ENCODE assay signal across 25 cellular contexts in the genomic region with DNA sequence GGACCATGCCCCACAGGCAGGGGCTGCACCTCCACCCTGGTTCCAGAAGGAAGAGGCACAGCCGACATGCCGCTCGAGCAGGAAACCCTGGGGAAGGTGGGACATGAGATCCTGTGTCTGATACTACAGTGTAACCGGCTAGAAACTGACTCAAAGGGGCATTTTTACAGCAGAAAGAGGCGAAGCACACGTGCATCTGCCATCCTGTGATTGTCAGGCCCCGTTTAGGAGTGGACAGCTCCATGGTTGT.
"Had no signal": no experiment of that assay in that cellular context is flagged by ENCODE, and none has a peak within 500 bp of the region (broad histone marks: within the 10 kb centered on the region; RNA-seq: fewer than 3 reads in every experiment).

No MANE protein-coding gene starts in this region.

- H3K4me3 Mint-ChIP-seq: activated T-cell treated with anti-CD3 and anti-CD28 coated beads, Interleukin-2, amount 50 U/mL, for 4 hours; activated T-helper 17 cell treated with anti-CD3 and anti-CD28 coated beads, Interleukin-2, amount 50 U/mL, for 72 hours; stimulated activated naive B cell treated with anti-CD40 and anti-IgM and Interleukin-4, amounts not matched to agents 10 μg/mL and 1 μg/mL and 100 μg/mL, for 72 hours; T-cell; T-helper 2 cell treated with Interferon-gamma antibody and Interleukin-4, amounts not matched to agents 5 μg/mL and 100 μg/mL, for 36 hours had no signal

- H3K9me3 ChIP-seq: breast epithelium, esophagus muscularis mucosa, heart left ventricle, mucosa of descending colon, pancreas, prostate gland, suprapubic skin, tibial artery had no signal

- DNase-seq: activated CD4-positive, alpha-beta T cell treated with anti-CD3 and anti-CD28 coated beads for 4 hours; activated CD4-positive, alpha-beta T cell treated with anti-CD3 and anti-CD28 coated beads, Interleukin-2, amount 50 U/mL, for 48 hours; activated CD4-positive, CD25-positive, alpha-beta regulatory T cell; activated CD8-positive, alpha-beta memory T cell treated with anti-CD3 and anti-CD28 coated beads, Interleukin-2, amount 50 U/mL, for 48 hours; activated gamma-delta T cell treated with Interleukin-2 at 50 U/mL for 16 hours; activated naive CD4-positive, alpha-beta T cell treated with anti-CD3 and anti-CD28 coated beads, Interleukin-2, amount 50 U/mL, for 16 hours; activated T-cell treated with anti-CD3 and anti-CD28 coated beads, Interleukin-2, amount 50 U/mL, for 4 hours; central memory CD4-positive, alpha-beta T cell; foreskin keratinocyte; heart left ventricle; hypothalamus; mucosa of descending colon; nucleus accumbens; retina; stimulated activated CD4-positive, alpha-beta T cell treated with anti-CD3 and anti-CD28 coated beads, Interleukin-1b, Interleukin-23, amount 100 ng/mL, for 48 hours; stimulated activated naive B cell treated with anti-CD40 and anti-IgM and Interleukin-4, amounts not matched to agents 10 μg/mL and 1 μg/mL and 100 μg/mL, for 72 hours; T-cell; tibial artery had no signal

- H3K27ac Mint-ChIP-seq: activated T-helper 17 cell treated with anti-CD3 and anti-CD28 coated beads, Interleukin-2, amount 50 U/mL, for 72 hours; stimulated activated naive B cell treated with anti-CD40 and anti-IgM and Interleukin-4, amounts not matched to agents 10 μg/mL and 1 μg/mL and 100 μg/mL, for 72 hours; T-cell; T-helper 2 cell treated with Interferon-gamma antibody and Interleukin-4, amounts not matched to agents 5 μg/mL and 100 μg/mL, for 36 hours had no signal

- ATAC-seq: activated T-cell treated with anti-CD3 and anti-CD28 coated beads, Interleukin-2, amount 50 U/mL, for 4 hours; activated T-helper 17 cell treated with anti-CD3 and anti-CD28 coated beads, Interleukin-2, amount 50 U/mL, for 72 hours; foreskin keratinocyte; heart left ventricle; mucosa of descending colon; pancreas; stimulated activated naive B cell treated with anti-CD40 and anti-IgM and Interleukin-4, amounts not matched to agents 10 μg/mL and 1 μg/mL and 100 μg/mL, for 72 hours; T-cell had no signal

- H3K9me3 Mint-ChIP-seq: activated T-cell treated with anti-CD3 and anti-CD28 coated beads, Interleukin-2, amount 50 U/mL, for 4 hours; activated T-helper 17 cell treated with anti-CD3 and anti-CD28 coated beads, Interleukin-2, amount 50 U/mL, for 72 hours; stimulated activated naive B cell treated with anti-CD40 and anti-IgM and Interleukin-4, amounts not matched to agents 10 μg/mL and 1 μg/mL and 100 μg/mL, for 72 hours; T-cell; T-helper 2 cell treated with Interferon-gamma antibody and Interleukin-4, amounts not matched to agents 5 μg/mL and 100 μg/mL, for 36 hours had no signal

- H3K27me3 Mint-ChIP-seq: stimulated activated naive B cell treated with anti-CD40 and anti-IgM and Interleukin-4, amounts not matched to agents 10 μg/mL and 1 μg/mL and 100 μg/mL, for 72 hours had no signal

- H3K27ac ChIP-seq: breast epithelium, esophagus muscularis mucosa, foreskin keratinocyte, pancreas, prostate gland, suprapubic skin, tibial artery had no signal

- H3K27me3 ChIP-seq: foreskin keratinocyte, heart left ventricle, pancreas, suprapubic skin had no signal

- H3K36me3 Mint-ChIP-seq: stimulated activated naive B cell treated with anti-CD40 and anti-IgM and Interleukin-4, amounts not matched to agents 10 μg/mL and 1 μg/mL and 100 μg/mL, for 72 hours; T-cell had no signal
